Comparison of ENCODE assay signal across 30 cellular contexts in the genomic region with DNA sequence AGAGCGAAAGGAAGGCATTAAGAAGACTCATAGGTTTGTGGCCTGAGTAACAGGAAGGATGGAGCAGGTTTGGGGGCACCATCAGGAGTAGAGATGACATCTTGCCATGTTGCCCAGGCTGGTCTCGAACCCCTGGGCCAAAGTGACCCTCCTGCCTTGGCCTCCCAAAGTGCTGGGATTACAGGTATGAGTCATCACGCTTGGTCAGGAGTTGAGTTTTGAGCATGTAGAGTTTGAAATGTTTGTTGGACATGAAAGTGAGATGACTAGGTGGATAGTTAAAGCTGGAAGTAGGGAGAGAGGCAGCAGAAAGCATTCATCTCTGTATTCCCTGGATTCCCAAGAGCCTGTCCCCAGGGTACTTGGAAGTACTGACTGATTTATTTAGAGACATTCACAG.
DNase-seq lines count a peak whose midpoint lies in the region; ATAC-seq, FAIRE-seq and TF ChIP-seq lines count a peak whose summit lies in the region.
"Had no signal": no experiment of that assay in that cellular context is flagged by ENCODE, and none has a peak within 500 bp of the region (broad histone marks: within the 10 kb centered on the region; RNA-seq: fewer than 3 reads in every experiment).

No MANE protein-coding gene starts in this region.

- H3K79me2 ChIP-seq in endothelial cell of umbilical vein (ENCODE audit: control insufficient read depth, insufficient read depth, low read length) = peaks cover 2% of the 10 kb centered on the region

- no peaks in the 10 kb centered on the region for H3K9me3 ChIP-seq in endothelial cell of umbilical vein (replicated peaks; ENCODE audit: control insufficient read depth, insufficient read depth, low read length)
- H3K9me3 ChIP-seq: adrenal gland, BLaER1, body of pancreas had no signal

- peaks cover 0 to 2% of the 10 kb centered on the region in 2 experiments for H3K36me3 ChIP-seq in endothelial cell of umbilical vein (ENCODE audit: control insufficient read depth in 2 of 2, extremely low read depth in 1 of 2, insufficient read depth in 2 of 2, low read length in 2 of 2)
- H3K36me3 ChIP-seq: adrenal gland had no signal

- H3K27me3 ChIP-seq in endothelial cell of umbilical vein (ENCODE audit: control insufficient read depth in 2 of 2, insufficient read depth in 2 of 2, low read length in 2 of 2) = no peaks in the 10 kb centered on the region
- H3K27me3 ChIP-seq: adrenal gland, BLaER1, body of pancreas, dorsolateral prefrontal cortex had no signal

- H3K4me1 ChIP-seq in endothelial cell of umbilical vein (ENCODE audit: control insufficient read depth, extremely low read depth, insufficient read depth, low read length) = no peaks in the 10 kb centered on the region
- H3K4me1 ChIP-seq: BLaER1, body of pancreas had no signal

- H3K27ac Mint-ChIP-seq in Calu3 (ENCODE audit: unreplicated experiment) = peak overlapping the region; percentile 25
- H3K27ac Mint-ChIP-seq: activated naive CD4-positive, alpha-beta T cell treated with anti-CD3 and anti-CD28 coated beads for 36 hours; immature natural killer cell; nephron; stimulated activated memory B cell treated with anti-CD40 and anti-IgM and Interleukin-4, amounts not matched to agents 10 μg/mL and 1 μg/mL and 100 μg/mL, for 72 hours; T-helper 1 cell treated with Interleukin-12 subunit alpha and Interleukin-12 subunit beta and Interleukin-4 antibody, amounts not matched to agents 30 μg/mL and 1 μg/mL, for 36 hours; type B pancreatic cell had no signal

- peak; percentile 21 for DNase-seq in ACHN
- DNase-seq in Calu3 = no peak
- peak; percentile 16 for DNase-seq in M059J (ENCODE audit: low read depth)
- DNase-seq in endothelial cell of umbilical vein (ENCODE audit: low read depth, low spot score) = no peak
- no peak for DNase-seq in NCI-H2227 (lab: John Stamatoyannopoulos, UW; ENCODE audit: unreplicated experiment)
- DNase-seq: activated CD4-positive, alpha-beta T cell treated with anti-CD3 and anti-CD28 coated beads, Interleukin-2, amount 50 U/mL, for 48 hours; activated naive CD4-positive, alpha-beta T cell treated with anti-CD3 and anti-CD28 coated beads for 36 hours; adrenal gland; body of pancreas; COR-L47; DMS79 treated with DMSO at 0.1 percent for 48 hours; dorsolateral prefrontal cortex; hypothalamus; immature natural killer cell; KBM-7; left colon; MM.1S; NCI-H1105 treated with DMSO at 0.1 percent for 48 hours; NCI-H187 treated with DMSO at 0.1 percent for 48 hours had no signal

- peaks cover 5% of the 10 kb centered on the region for H3K36me3 Mint-ChIP-seq in Calu3 (ENCODE audit: insufficient read depth, unreplicated experiment)

- in situ Hi-C loops in ACHN (cut with HindIII; ENCODE audit: low pct_ligation_motif_present, low pct_unique_long_range_greater_than_20kb, low sequenced_read_pairs) = no loop called here

- H3K9ac ChIP-seq in endothelial cell of umbilical vein (replicated peaks; ENCODE audit: extremely low read depth, insufficient read depth, low read length) = no peak overlapping the region
- H3K9ac ChIP-seq: BLaER1 had no signal

- no peak overlapping the region for H3K4me2 ChIP-seq in endothelial cell of umbilical vein (ENCODE audit: insufficient read depth, low read length)
- H3K4me2 ChIP-seq: BLaER1 had no signal

- no peaks in the 10 kb centered on the region for H3K27me3 Mint-ChIP-seq in Calu3 (ENCODE audit: unreplicated experiment)
- H3K27me3 Mint-ChIP-seq: stimulated activated memory B cell treated with anti-CD40 and anti-IgM and Interleukin-4, amounts not matched to agents 10 μg/mL and 1 μg/mL and 100 μg/mL, for 72 hours; type B pancreatic cell had no signal

- no peaks in the 10 kb centered on the region for H3K9me1 ChIP-seq in endothelial cell of umbilical vein (replicated peaks; ENCODE audit: control insufficient read depth, extremely low read depth, insufficient read depth, low read length)

- H3K27ac ChIP-seq in endothelial cell of umbilical vein (ENCODE audit: insufficient read depth, low read depth, low read length) = no peak overlapping the region
- H3K27ac ChIP-seq: adrenal gland, BLaER1, body of pancreas, dorsolateral prefrontal cortex, skin epidermis had no signal

- no peak for TF ChIP-seq CTCF in Calu3 (IDR thresholded peaks at IDR 0.05; ENCODE audit: unreplicated experiment)
- TF ChIP-seq CTCF in endothelial cell of umbilical vein (IDR thresholded peaks at IDR 0.05; ENCODE audit: extremely low read depth in 1 of 2, insufficient read depth in 1 of 2, low read depth in 1 of 2, low read length in 2 of 2) = no peak

- intact Hi-C loops in Calu3 (cut with micrococcal nuclease; ENCODE audit: unreplicated experiment) = no loop called here
- intact Hi-C loops in endothelial cell of umbilical vein (cut with micrococcal nuclease) = no loop called here

- FAIRE-seq in endothelial cell of umbilical vein (lab: Jason Lieb, UNC) = no peak
- FAIRE-seq: GM19239, TTC549 had no signal

- ATAC-seq in HG03521 (IDR thresholded peaks at IDR 0.05; ENCODE audit: unreplicated experiment) = no peak
- no peak for ATAC-seq in HG03097 (IDR thresholded peaks at IDR 0.05; ENCODE audit: low FRiP score, unreplicated experiment)
- no peak for ATAC-seq in HG02798 (IDR thresholded peaks at IDR 0.05; ENCODE audit: poor library complexity, unreplicated experiment)
- ATAC-seq: body of pancreas; left colon; stimulated activated memory B cell treated with anti-CD40 and anti-IgM and Interleukin-4, amounts not matched to agents 10 μg/mL and 1 μg/mL and 100 μg/mL, for 72 hours had no signal

- H4K20me1 ChIP-seq in endothelial cell of umbilical vein (replicated peaks; ENCODE audit: control insufficient read depth, extremely low read depth, insufficient read depth, low read length) = peaks cover 3% of the 10 kb centered on the region

- BruUV-seq in Calu3 (replicated peaks; lab: Mats Ljungman, UMichigan) = no TSS peak
- BruUV-seq in endothelial cell of umbilical vein (replicated peaks; lab: Mats Ljungman, UMichigan) = no TSS peak

- H3K4me3 ChIP-seq in endothelial cell of umbilical vein (replicated peaks in 1 of 3; ENCODE audit: insufficient read depth in 1 of 3, low read depth in 1 of 3, low read length in 3 of 3) = no peak overlapping the region
- H3K4me3 ChIP-seq: adrenal gland, BLaER1, body of pancreas, skin epidermis had no signal

- TF ChIP-seq POLR2A in endothelial cell of umbilical vein (IDR thresholded peaks at IDR 0.05; ENCODE audit: low read depth, low read length) = no peak

- H3K9me3 Mint-ChIP-seq in Calu3 (ENCODE audit: low read depth, unreplicated experiment) = no peaks in the 10 kb centered on the region
- H3K9me3 Mint-ChIP-seq: activated naive CD4-positive, alpha-beta T cell treated with anti-CD3 and anti-CD28 coated beads for 36 hours; immature natural killer cell; nephron; stimulated activated memory B cell treated with anti-CD40 and anti-IgM and Interleukin-4, amounts not matched to agents 10 μg/mL and 1 μg/mL and 100 μg/mL, for 72 hours; T-helper 1 cell treated with Interleukin-12 subunit alpha and Interleukin-12 subunit beta and Interleukin-4 antibody, amounts not matched to agents 30 μg/mL and 1 μg/mL, for 36 hours; type B pancreatic cell had no signal

- POLR2A ChIA-PET in endothelial cell of umbilical vein (lab: Charles Lee) = no interaction called here

- no peak overlapping the region for H2AFZ ChIP-seq in endothelial cell of umbilical vein (ENCODE audit: low read depth, low read length)

- H3K4me1 Mint-ChIP-seq in Calu3 (ENCODE audit: low read depth, unreplicated experiment) = peaks cover 25% of the 10 kb centered on the region

- CTCF ChIA-PET in Calu3 (lab: Charles Lee) = interaction anchor here (0.7 to 1.0 kb wide), 2 partner anchors 11 to 181 kb away, joined by 3 read pairs; no protein-coding TSS in a partner anchor
- CTCF ChIA-PET in endothelial cell of umbilical vein (lab: Charles Lee) = interaction anchor here (0.7 to 3.4 kb wide), 6 partner anchors 8 to 480 kb away, joined by 3 to 19 read pairs (median 7); no protein-coding TSS in a partner anchor

- dilution Hi-C loops in endothelial cell of umbilical vein (cut with MboI; ENCODE audit: extremely low pct_ligation_motif_present, low sequenced_read_pairs) = loop anchor here (25.0 kb wide), 1 partner anchor 459 kb away; no protein-coding TSS in a partner anchor

- no peak overlapping the region for H3K4me3 Mint-ChIP-seq in Calu3 (ENCODE audit: low read depth, unreplicated experiment)
- H3K4me3 Mint-ChIP-seq: activated naive CD4-positive, alpha-beta T cell treated with anti-CD3 and anti-CD28 coated beads for 36 hours; immature natural killer cell; nephron; stimulated activated memory B cell treated with anti-CD40 and anti-IgM and Interleukin-4, amounts not matched to agents 10 μg/mL and 1 μg/mL and 100 μg/mL, for 72 hours; T-helper 1 cell treated with Interleukin-12 subunit alpha and Interleukin-12 subunit beta and Interleukin-4 antibody, amounts not matched to agents 30 μg/mL and 1 μg/mL, for 36 hours; type B pancreatic cell had no signal

TF ChIP-seq in endothelial cell of umbilical vein, 7 proteins besides CTCF, POLR2A, EP300 and RAD21:
- TF ChIP-seq JUN (IDR thresholded peaks at IDR 0.05; ENCODE audit: borderline replicate concordance, insufficient read depth, insufficient read length, low read depth) (peak; percentile 21), GATA2 (IDR thresholded peaks at IDR 0.05; ENCODE audit: insufficient read depth, insufficient read length, low read depth, low read length) (no peak), MYC (IDR thresholded peaks at IDR 0.05; ENCODE audit: low read depth, low read length) (no peak)
TF ChIP-seq in endothelial cell of umbilical vein: peak in this region for 1.

Comparison
In these comparisons a context has a peak if more than half of its experiments do, and no peak if none do; other contexts are left out.
1. DNase-seq: peak in ACHN (single experiment) and M059J (single experiment); none in Calu3 (single experiment), endothelial cell of umbilical vein (single experiment) and NCI-H2227 (single experiment).